Comparison of ENCODE assay signal across 8 cellular contexts in the genomic region with DNA sequence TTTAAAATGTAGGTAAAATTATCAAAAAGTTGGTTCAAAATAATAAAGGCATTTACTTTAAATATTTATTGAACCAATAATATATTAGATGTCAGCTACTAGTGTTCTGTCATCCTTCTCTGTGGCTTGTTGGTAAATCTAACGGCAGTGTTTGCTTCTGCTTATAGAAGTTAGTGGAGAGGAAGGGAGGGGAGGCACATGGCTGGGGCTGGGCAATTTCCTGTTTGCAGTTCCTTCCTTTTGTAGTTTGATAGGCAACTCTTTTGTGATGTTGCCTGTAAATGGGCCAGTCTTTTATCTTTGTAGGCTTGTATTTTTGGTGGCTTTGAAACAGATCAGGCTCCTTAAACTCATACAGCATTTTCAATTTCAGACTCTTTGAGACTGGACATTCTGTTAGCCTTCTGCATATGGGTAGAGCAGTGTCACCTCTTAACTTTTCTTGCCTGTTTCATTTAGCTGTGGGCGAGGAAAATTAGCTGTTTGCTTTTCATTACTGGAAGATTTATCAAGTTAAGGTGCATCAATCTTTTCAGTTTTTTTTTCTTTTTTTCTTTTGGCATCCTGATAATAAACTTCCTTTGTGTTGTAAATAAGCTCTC. TPM values are rescaled to one million over a fixed set of nuclear protein-coding genes. Genes with fewer than 3 reads are reported as not detected.
A peak's percentile ranks its signal among the peaks of the same experiment; 100 is the strongest.
DNase-seq lines count a peak whose midpoint lies in the region; ATAC-seq lines count a peak whose summit lies in the region.

No MANE protein-coding gene starts in this region.

- peak overlapping the region; percentile 79 to 96 (median 94) for H3K27ac Mint-ChIP-seq in immature natural killer cell

- ATAC-seq in activated T-cell treated with anti-CD3 and anti-CD28 coated beads, Interleukin-2, amount 50 U/mL, for 4 hours, result peak; percentile 47 to 52

- no peaks in the 10 kb centered on the region for H3K27me3 Mint-ChIP-seq in activated T-cell treated with anti-CD3 and anti-CD28 coated beads, Interleukin-2, amount 50 U/mL, for 4 hours (ENCODE audit: low read depth)
- peaks cover 3 to 9% (median 3%) of the 10 kb centered on the region in 3 donors for H3K27me3 Mint-ChIP-seq in immature natural killer cell (ENCODE audit: low read depth in 3 of 3)

- DNase-seq in activated CD4-positive, CD25-positive, alpha-beta regulatory T cell treated with anti-CD3 and anti-CD28 coated beads, Interleukin-2, amount 50 U/mL, for 16 hours (ENCODE audit: low read depth, low spot score), result peak; percentile 34
- no peak for DNase-seq in activated CD4-positive, CD25-positive, alpha-beta regulatory T cell treated with anti-CD3 and anti-CD28 coated beads, Interleukin-2, amount 50 U/mL, for 72 hours
- DNase-seq in NCI-H146 treated with DMSO at 0.1 percent for 48 hours (lab: John Stamatoyannopoulos, UW; ENCODE audit: unreplicated experiment), result peak; percentile 31
- peak; percentile 47 for DNase-seq in activated T-cell treated with anti-CD3 and anti-CD28 coated beads, Interleukin-2, amount 50 U/mL, for 4 hours
- DNase-seq in immature natural killer cell, result peak; percentile 50 to 65 (median 53)
- peak; percentile 7 for DNase-seq in stimulated activated CD8-positive, alpha-beta memory T cell treated with anti-CD3 and anti-CD28 coated beads, Interleukin-12 subunit alpha, Interleukin-12 subunit beta, amount 100 ng/mL, for 24 hours (ENCODE audit: extremely low read depth)
- DNase-seq in NK-92 treated with Interleukin-12 subunit alpha and Interleukin-12 subunit beta, amount 100 ng/mL, for 24 hours (lab: John Stamatoyannopoulos, UW), result no peak
- DNase-seq in kidney tubule cell (ENCODE audit: low spot score), result no peak

- peak overlapping the region; percentile 32 for H3K4me3 Mint-ChIP-seq in activated T-cell treated with anti-CD3 and anti-CD28 coated beads, Interleukin-2, amount 50 U/mL, for 4 hours
- peak overlapping the region; percentile 69 to 91 (median 85) for H3K4me3 Mint-ChIP-seq in immature natural killer cell

- peaks cover 88% of the 10 kb centered on the region for H3K4me1 Mint-ChIP-seq in activated T-cell treated with anti-CD3 and anti-CD28 coated beads, Interleukin-2, amount 50 U/mL, for 4 hours (ENCODE audit: low read depth)
- H3K4me1 Mint-ChIP-seq in immature natural killer cell, result peaks cover 89 to 97% of the 10 kb centered on the region in 2 donors

- H3K9me3 Mint-ChIP-seq in activated T-cell treated with anti-CD3 and anti-CD28 coated beads, Interleukin-2, amount 50 U/mL, for 4 hours, result no peaks in the 10 kb centered on the region
- H3K9me3 Mint-ChIP-seq in immature natural killer cell, result no peaks in the 10 kb centered on the region

- peaks cover 13% of the 10 kb centered on the region for H3K36me3 Mint-ChIP-seq in activated T-cell treated with anti-CD3 and anti-CD28 coated beads, Interleukin-2, amount 50 U/mL, for 4 hours (ENCODE audit: insufficient read depth)
- H3K36me3 Mint-ChIP-seq in immature natural killer cell, result peaks cover 2 to 3% (median 2%) of the 10 kb centered on the region in 3 donors

RNA-seq across cellular contexts. Expression of a gene that starts 48.1 kb away (rescaled TPM):
- 10 to 100 TPM in 2 of 3 donors, 1 to 10 TPM in 1; 9.5 to 12.8 (median 12.5) TPM for total RNA-seq in activated T-cell treated with anti-CD3 and anti-CD28 coated beads, Interleukin-2, amount 50 U/mL, for 4 hours
- polyA plus RNA-seq in immature natural killer cell, result 10 to 100 TPM in 2 of 3 donors, 1 to 10 TPM in 1; 5.8 to 15.4 (median 10.9) TPM

Comparison
In these comparisons a context has a peak if more than half of its experiments do, and no peak if none do; other contexts are left out.
1. DNase-seq: peak in activated CD4-positive, CD25-positive, alpha-beta regulatory T cell treated with anti-CD3 and anti-CD28 coated beads, Interleukin-2, amount 50 U/mL, for 16 hours (single experiment), NCI-H146 treated with DMSO at 0.1 percent for 48 hours (single experiment), activated T-cell treated with anti-CD3 and anti-CD28 coated beads, Interleukin-2, amount 50 U/mL, for 4 hours (single experiment), immature natural killer cell (3 of 3) and stimulated activated CD8-positive, alpha-beta memory T cell treated with anti-CD3 and anti-CD28 coated beads, Interleukin-12 subunit alpha, Interleukin-12 subunit beta, amount 100 ng/mL, for 24 hours (single experiment); none in activated CD4-positive, CD25-positive, alpha-beta regulatory T cell treated with anti-CD3 and anti-CD28 coated beads, Interleukin-2, amount 50 U/mL, for 72 hours (single experiment), NK-92 treated with Interleukin-12 subunit alpha and Interleukin-12 subunit beta, amount 100 ng/mL, for 24 hours (single experiment) and kidney tubule cell (single experiment).